Comparison of ENCODE assay signal across 8 cellular contexts in genomic region chr5:154757647-154758406, GRCh38. TPM values are rescaled to one million over a fixed set of nuclear protein-coding genes. Genes with fewer than 3 reads are reported as not detected.
DNase-seq lines count a peak whose midpoint lies in the region; ATAC-seq and TF ChIP-seq lines count a peak whose summit lies in the region.

No MANE protein-coding gene starts in this region.

- ATAC-seq in CD4-positive, alpha-beta T cell (ENCODE audit: poor library complexity): peak; percentile 6
- ATAC-seq in activated CD8-positive, alpha-beta T cell treated with anti-CD3 and anti-CD28 coated beads, Interleukin-2, amount 10 ng/mL, durations not matched to agents 7 days and 5 days: no peak
- no peak for ATAC-seq in HG03139 (IDR thresholded peaks at IDR 0.05; ENCODE audit: unreplicated experiment)

- H3K27ac Mint-ChIP-seq in CD4-positive, alpha-beta T cell: peak overlapping the region; percentile 91
- H3K27ac Mint-ChIP-seq in activated CD8-positive, alpha-beta T cell treated with anti-CD3 and anti-CD28 coated beads, Interleukin-2, amount 10 ng/mL, durations not matched to agents 7 days and 5 days: peak overlapping the region; percentile 81

- peak overlapping the region; percentile 56 for H3K27ac ChIP-seq in CD4-positive, alpha-beta T cell (ENCODE audit: low read depth, low read length)

- no peaks in the 10 kb centered on the region for H3K9me3 Mint-ChIP-seq in CD4-positive, alpha-beta T cell
- H3K9me3 Mint-ChIP-seq in activated CD8-positive, alpha-beta T cell treated with anti-CD3 and anti-CD28 coated beads, Interleukin-2, amount 10 ng/mL, durations not matched to agents 7 days and 5 days (ENCODE audit: insufficient read depth): no peaks in the 10 kb centered on the region

- DNase-seq in CD4-positive, alpha-beta T cell: peak in 6 of 10 experiments; percentile 10 to 43 (median 24)
- DNase-seq in NB4 (ENCODE audit: low read depth) (peak; percentile 74), fibroblast of mammary gland (ENCODE audit: low read depth) (peak; percentile 61), renal cortical epithelial cell (ENCODE audit: low read depth) (peak; percentile 90), NCI-H1092 treated with DMSO at 0.1 percent for 48 hours (lab: John Stamatoyannopoulos, UW) (no peak), NCI-H1436 (lab: John Stamatoyannopoulos, UW) (no peak)
- DNase-seq in activated CD8-positive, alpha-beta T cell treated with anti-CD3 and anti-CD28 coated beads, Interleukin-2, amount 10 ng/mL, durations not matched to agents 7 days and 5 days: peak; percentile 29

- peak overlapping the region; percentile 98 for H3K4me3 Mint-ChIP-seq in CD4-positive, alpha-beta T cell
- H3K4me3 Mint-ChIP-seq in activated CD8-positive, alpha-beta T cell treated with anti-CD3 and anti-CD28 coated beads, Interleukin-2, amount 10 ng/mL, durations not matched to agents 7 days and 5 days: peak overlapping the region; percentile 85

- CTCF ChIA-PET in CD4-positive, alpha-beta T cell (lab: Charles Lee): interaction anchor here (0.8 to 1.6 kb wide), 3 partner anchors 10 to 107 kb away, joined by 3 to 5 read pairs (median 4); no protein-coding TSS in a partner anchor
- CTCF ChIA-PET in activated CD8-positive, alpha-beta T cell treated with anti-CD3 and anti-CD28 coated beads, Interleukin-2, amount 10 ng/mL, durations not matched to agents 7 days and 5 days (lab: Charles Lee): interaction anchor here (1.1 kb wide), 1 partner anchor 10 kb away, joined by 4 read pairs; no protein-coding TSS in a partner anchor

- POLR2A ChIA-PET in CD4-positive, alpha-beta T cell (lab: Charles Lee): interaction anchor here (0.7 to 2.9 kb wide), 6 partner anchors 9 to 719 kb away, joined by 3 to 23 read pairs (median 6); partner anchors contain the start of genes CNOT8, FAM114A2 and MFAP3
- POLR2A ChIA-PET in activated CD8-positive, alpha-beta T cell treated with anti-CD3 and anti-CD28 coated beads, Interleukin-2, amount 10 ng/mL, durations not matched to agents 7 days and 5 days (lab: Charles Lee): interaction anchor here (1.0 to 1.6 kb wide), 3 partner anchors 12 to 101 kb away, joined by 3 to 6 read pairs (median 4); partner anchors contain the start of gene CNOT8

- intact Hi-C loops in CD4-positive, alpha-beta T cell (cut with DNase I, micrococcal nuclease): loop anchor here (1.0 to 10.0 kb wide), 7 partner anchors 9 to 563 kb away; partner anchors contain the start of genes GALNT10 (in 1 of the 2) and MRPL22 (in 1 of the 2)

- TF ChIP-seq CTCF in CD4-positive, alpha-beta T cell (IDR thresholded peaks at IDR 0.05): no peak
- TF ChIP-seq CTCF in NB4 (IDR thresholded peaks at IDR 0.05; ENCODE audit: low read depth, low read length) (no peak), fibroblast of mammary gland (conservative IDR thresholded peaks at IDR 0.05; ENCODE audit: control insufficient read depth, insufficient read depth, low read depth, low read length) (no peak)

- peaks cover 79% of the 10 kb centered on the region for H3K4me1 Mint-ChIP-seq in CD4-positive, alpha-beta T cell (ENCODE audit: low read depth)
- peaks cover 59% of the 10 kb centered on the region for H3K4me1 Mint-ChIP-seq in activated CD8-positive, alpha-beta T cell treated with anti-CD3 and anti-CD28 coated beads, Interleukin-2, amount 10 ng/mL, durations not matched to agents 7 days and 5 days (ENCODE audit: low read depth)

- no peaks in the 10 kb centered on the region for H3K27me3 Mint-ChIP-seq in CD4-positive, alpha-beta T cell
- no peaks in the 10 kb centered on the region for H3K27me3 Mint-ChIP-seq in activated CD8-positive, alpha-beta T cell treated with anti-CD3 and anti-CD28 coated beads, Interleukin-2, amount 10 ng/mL, durations not matched to agents 7 days and 5 days (ENCODE audit: low read depth)

- no peak for TF ChIP-seq POLR2A in NB4 (IDR thresholded peaks at IDR 0.05; ENCODE audit: extremely low read depth, insufficient read length)

- no peaks in the 10 kb centered on the region for H3K27me3 ChIP-seq in CD4-positive, alpha-beta T cell (ENCODE audit: control insufficient read depth, insufficient read depth, low read length)

- H3K9me3 ChIP-seq in CD4-positive, alpha-beta T cell (ENCODE audit: control insufficient read depth, low read length): no peaks in the 10 kb centered on the region

- H3K4me3 ChIP-seq in NB4 (ENCODE audit: low read depth, low read length) (peak overlapping the region; percentile 96), fibroblast of mammary gland (ENCODE audit: control insufficient read depth, low read depth, low read length) (peak overlapping the region; percentile 91)

- H3K36me3 Mint-ChIP-seq in CD4-positive, alpha-beta T cell (ENCODE audit: low read depth): peaks cover 19% of the 10 kb centered on the region
- H3K36me3 Mint-ChIP-seq in activated CD8-positive, alpha-beta T cell treated with anti-CD3 and anti-CD28 coated beads, Interleukin-2, amount 10 ng/mL, durations not matched to agents 7 days and 5 days (ENCODE audit: low read depth): peaks cover 17% of the 10 kb centered on the region

RNA-seq across cellular contexts. Expression of gene LARP1, which starts 2.6 kb away (rescaled TPM):
- total RNA-seq in CD4-positive, alpha-beta T cell: 10 to 100 TPM; 88.7 to 97.6 TPM
- total RNA-seq in activated CD8-positive, alpha-beta T cell treated with anti-CD3 and anti-CD28 coated beads, Interleukin-2, amount 10 ng/mL, durations not matched to agents 7 days and 5 days: 100 to 1,000 TPM; 201 to 208 TPM
- 33.2 and 96.5 TPM in 2 replicates for total RNA-seq in renal cortical epithelial cell

Comparison
In these comparisons a context has a peak if more than half of its experiments do, and no peak if none do; other contexts are left out.
1. DNase-seq: peak in CD4-positive, alpha-beta T cell (6 of 10), NB4 (single experiment), activated CD8-positive, alpha-beta T cell treated with anti-CD3 and anti-CD28 coated beads, Interleukin-2, amount 10 ng/mL, durations not matched to agents 7 days and 5 days (single experiment), fibroblast of mammary gland (single experiment) and renal cortical epithelial cell (single experiment); none in NCI-H1092 treated with DMSO at 0.1 percent for 48 hours (single experiment) and NCI-H1436 (single experiment).